Comparison of ENCODE assay signal across 9 cellular contexts in the genomic region with DNA sequence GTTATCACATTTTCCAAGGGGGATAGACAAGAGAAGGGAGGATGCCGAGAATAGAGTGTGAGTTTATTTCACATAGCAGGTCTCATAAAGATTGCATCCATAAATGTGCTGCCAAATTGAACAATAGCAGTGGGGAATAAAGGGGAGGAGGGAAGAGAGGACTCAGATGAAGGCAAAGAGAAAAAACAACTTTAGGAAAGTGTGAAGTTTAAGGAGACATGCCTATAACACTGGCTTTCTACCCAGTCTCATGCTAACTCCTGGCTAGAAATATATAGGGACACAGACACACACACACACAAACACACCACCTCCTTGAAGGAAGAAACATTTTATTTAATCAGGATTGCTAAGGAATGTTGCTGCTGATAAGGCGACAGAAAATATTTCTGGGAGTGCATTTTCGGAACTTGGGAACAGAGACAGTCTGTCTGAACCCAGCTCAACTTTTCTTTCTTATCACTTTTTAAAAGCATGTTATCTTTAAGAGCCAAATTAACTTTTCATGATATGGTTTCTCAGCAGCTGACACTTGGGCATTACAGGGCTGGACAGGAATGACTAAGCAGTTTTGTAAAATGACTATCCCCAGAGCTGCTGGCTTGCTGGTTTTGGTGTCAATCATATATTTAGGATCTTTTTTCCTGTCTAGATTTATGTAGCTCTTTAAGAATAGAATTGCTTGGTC.
DNase-seq lines count a peak whose midpoint lies in the region; ATAC-seq and TF ChIP-seq lines count a peak whose summit lies in the region.
"Had no signal": no experiment of that assay in that cellular context is flagged by ENCODE, and none has a peak within 500 bp of the region (broad histone marks: within the 10 kb centered on the region; RNA-seq: fewer than 3 reads in every experiment).

No MANE protein-coding gene starts in this region.

- H3K36me3 Mint-ChIP-seq in activated naive CD4-positive, alpha-beta T cell treated with anti-CD3 and anti-CD28 coated beads for 36 hours (ENCODE audit: low read depth), result no peaks in the 10 kb centered on the region
- H3K36me3 Mint-ChIP-seq: brain had no signal

- H3K4me3 Mint-ChIP-seq in activated naive CD4-positive, alpha-beta T cell treated with anti-CD3 and anti-CD28 coated beads for 36 hours, result no peak overlapping the region

- CTCF ChIA-PET in activated naive CD4-positive, alpha-beta T cell treated with anti-CD3 and anti-CD28 coated beads for 36 hours (lab: Charles Lee), result no interaction called here

- H2AFZ ChIP-seq in hepatocyte, result no peak overlapping the region

- DNase-seq in GM12865 (ENCODE audit: low read depth) (peak; percentile 71), RWPE2 (ENCODE audit: low spot score) (no peak), hepatocyte (ENCODE audit: low spot score) (peak; percentile 44), cerebellar nuclear complex (lab: John Stamatoyannopoulos, UW) (no peak)
- DNase-seq in effector CD8-positive, alpha-beta T cell (lab: John Stamatoyannopoulos, UW), result no peak
- no peak for DNase-seq in activated naive CD4-positive, alpha-beta T cell treated with anti-CD3 and anti-CD28 coated beads for 36 hours

- peak overlapping the region; percentile 36 for H3K4me2 ChIP-seq in hepatocyte

- no peaks in the 10 kb centered on the region for H3K9me3 ChIP-seq in RWPE2 (ENCODE audit: severe bottlenecking)
- no peaks in the 10 kb centered on the region for H3K9me3 ChIP-seq in hepatocyte (ENCODE audit: low read depth)

- no peak for TF ChIP-seq CTCF in GM12865 (IDR thresholded peaks at IDR 0.05; ENCODE audit: insufficient read depth, low read depth, low read length, missing control alignments)
- no peak for TF ChIP-seq CTCF in RWPE2 (IDR thresholded peaks at IDR 0.05; ENCODE audit: poor library complexity, severe bottlenecking)
- no peak for TF ChIP-seq CTCF in hepatocyte (IDR thresholded peaks at IDR 0.05; ENCODE audit: poor library complexity)

- no peaks in the 10 kb centered on the region for H3K9me3 Mint-ChIP-seq in activated naive CD4-positive, alpha-beta T cell treated with anti-CD3 and anti-CD28 coated beads for 36 hours

- H3K27me3 ChIP-seq in RWPE2 (ENCODE audit: insufficient read depth, poor library complexity, severe bottlenecking) (no peaks in the 10 kb centered on the region), hepatocyte (no peaks in the 10 kb centered on the region)

- H3K9me2 ChIP-seq in hepatocyte (replicated peaks; ENCODE audit: insufficient read depth), result no peaks in the 10 kb centered on the region

- H3K27me3 Mint-ChIP-seq in activated naive CD4-positive, alpha-beta T cell treated with anti-CD3 and anti-CD28 coated beads for 36 hours (ENCODE audit: low read depth), result peaks cover 8% of the 10 kb centered on the region
- H3K27me3 Mint-ChIP-seq: brain had no signal

- peaks cover 13% of the 10 kb centered on the region for H3K4me1 ChIP-seq in RWPE2 (ENCODE audit: insufficient read depth, poor library complexity, severe bottlenecking)
- peaks cover 35% of the 10 kb centered on the region for H3K4me1 ChIP-seq in hepatocyte (ENCODE audit: insufficient read depth)

- no peak overlapping the region for H3K4me3 ChIP-seq in GM12865 (ENCODE audit: low read depth, low read length)
- H3K4me3 ChIP-seq in RWPE2 (ENCODE audit: severe bottlenecking), result no peak overlapping the region
- no peak overlapping the region for H3K4me3 ChIP-seq in hepatocyte

- H3K79me2 ChIP-seq in hepatocyte, result no peaks in the 10 kb centered on the region

- 23% methylated on average over 3 of the region's 3 CpGs for WGBS in hepatocyte (ENCODE audit: low lambda C conversion rate, missing lambda C conversion rate)

- H3K36me3 ChIP-seq in RWPE2 (ENCODE audit: low read depth) (no peaks in the 10 kb centered on the region), hepatocyte (replicated peaks; ENCODE audit: insufficient read depth, low read depth) (no peaks in the 10 kb centered on the region)

- H3K27ac Mint-ChIP-seq in activated naive CD4-positive, alpha-beta T cell treated with anti-CD3 and anti-CD28 coated beads for 36 hours, result no peak overlapping the region

- H3K27ac ChIP-seq in RWPE2 (ENCODE audit: poor library complexity, severe bottlenecking), result peak overlapping the region; percentile 38
- H3K27ac ChIP-seq in hepatocyte, result peak overlapping the region; percentile 61

- H4K20me1 ChIP-seq in hepatocyte (ENCODE audit: insufficient read depth, poor library complexity, severe bottlenecking), result no peaks in the 10 kb centered on the region

- intact Hi-C loops in activated naive CD4-positive, alpha-beta T cell treated with anti-CD3 and anti-CD28 coated beads for 36 hours (cut with micrococcal nuclease), result loop anchor here (5.0 to 10.0 kb wide), 4 partner anchors 254 to 1571 kb away; no protein-coding TSS in a partner anchor

- ATAC-seq in HG02623 (IDR thresholded peaks at IDR 0.05; ENCODE audit: unreplicated experiment) (peak; percentile 46), RWPE2 (ENCODE audit: low read depth) (peak; percentile 68; the same call in 2 of the 3 replicates), HG03025 (IDR thresholded peaks at IDR 0.05; ENCODE audit: low FRiP score, unreplicated experiment) (no peak)

- H3K4me1 Mint-ChIP-seq in activated naive CD4-positive, alpha-beta T cell treated with anti-CD3 and anti-CD28 coated beads for 36 hours (ENCODE audit: low read depth), result peaks cover 8% of the 10 kb centered on the region

Comparison
In these comparisons a context has a peak if more than half of its experiments do, and no peak if none do; other contexts are left out.
1. DNase-seq: peak in GM12865 (single experiment) and hepatocyte (single experiment); none in RWPE2 (single experiment), effector CD8-positive, alpha-beta T cell (single experiment), activated naive CD4-positive, alpha-beta T cell treated with anti-CD3 and anti-CD28 coated beads for 36 hours (single experiment) and cerebellar nuclear complex (0 of 2).